In genomic region chr2:17851731-17852585, GRCh38 we compare ENCODE assay signal across 7 cellular contexts.
DNase-seq lines count a peak whose midpoint lies in the region; ATAC-seq lines count a peak whose summit lies in the region.

No MANE protein-coding gene starts in this region.

- DNase-seq in ELR (ENCODE audit: low read depth): peak; percentile 71
- DNase-seq in NCI-H524 treated with DMSO at 0.1 percent for 48 hours (lab: John Stamatoyannopoulos, UW): peak; percentile 74
- peak; percentile 67 for DNase-seq in amniotic epithelial cell (ENCODE audit: low read depth)
- DNase-seq in hepatic stellate cell (ENCODE audit: low spot score): peak; percentile 64
- peak; percentile 10 to 24 for DNase-seq in stimulated activated CD4-positive, alpha-beta T cell treated with anti-CD3 and anti-CD28 coated beads, Interleukin-15, amount 100 ng/mL, for 48 hours (ENCODE audit: low read depth in 2 of 2)

- ATAC-seq in GM19395 (IDR thresholded peaks at IDR 0.05; ENCODE audit: unreplicated experiment) (peak; percentile 88), HG03378 (IDR thresholded peaks at IDR 0.05; ENCODE audit: unreplicated experiment) (peak; percentile 93)

Comparison
In these comparisons a context has a peak if more than half of its experiments do, and no peak if none do; other contexts are left out.
1. Peak in every context shown above with its lines: DNase-seq and ATAC-seq.
2. DNase-seq: peak in every context shown above with its lines; median percentile 74 in NCI-H524 treated with DMSO at 0.1 percent for 48 hours; 71 in ELR; 67 in amniotic epithelial cell; 64 in hepatic stellate cell; 17 in stimulated activated CD4-positive, alpha-beta T cell treated with anti-CD3 and anti-CD28 coated beads, Interleukin-15, amount 100 ng/mL, for 48 hours.